In the genomic region with DNA sequence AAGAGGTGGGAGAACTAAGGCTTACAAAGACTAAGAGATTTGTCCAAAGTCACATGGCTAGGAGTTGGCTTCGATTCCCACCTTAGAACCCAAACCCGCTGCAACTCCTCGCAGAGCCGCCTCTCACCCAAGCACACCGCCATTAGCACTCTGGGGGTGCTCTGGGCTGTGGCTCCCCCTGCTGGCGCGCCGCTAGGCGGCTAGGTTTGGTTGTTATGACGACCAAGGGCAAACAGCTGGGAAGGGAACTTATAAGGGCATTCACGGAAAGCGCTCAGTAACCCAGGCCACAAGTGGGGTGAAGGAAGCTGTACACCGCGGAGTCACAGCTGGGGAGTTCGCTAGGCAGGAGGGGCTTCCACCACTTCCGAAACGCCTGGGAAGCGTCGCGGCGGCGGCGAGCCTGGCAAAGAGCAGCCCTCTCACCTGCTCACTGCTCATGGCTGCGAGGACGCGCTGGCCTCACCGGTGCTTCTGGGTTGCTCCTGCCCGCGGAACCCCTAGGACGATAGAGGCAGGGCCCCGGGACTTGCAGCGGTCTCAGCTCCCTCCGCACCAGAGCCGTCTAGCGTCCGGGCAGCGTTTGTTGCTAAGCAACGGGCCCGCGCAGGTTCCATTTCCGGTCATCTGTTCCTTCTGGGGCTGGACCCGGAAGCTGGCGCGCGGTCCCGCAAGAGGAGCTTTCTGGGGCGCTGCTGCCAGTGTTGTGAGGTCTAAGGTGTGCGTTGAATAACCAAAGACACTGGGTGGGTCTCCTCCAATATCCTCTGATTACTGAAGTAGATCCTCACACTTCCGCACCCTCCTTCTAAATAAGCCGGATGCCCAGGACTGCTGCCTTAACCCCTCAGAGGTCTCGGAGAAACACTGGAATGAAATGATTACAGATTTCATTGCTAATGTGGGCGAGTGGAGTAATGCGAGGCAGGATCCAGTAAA, we compare ENCODE assay signal across 8 cellular contexts. TPM values are rescaled to one million over a fixed set of nuclear protein-coding genes. Genes with fewer than 3 reads are reported as not detected.
DNase-seq lines count a peak whose midpoint lies in the region; ATAC-seq and TF ChIP-seq lines count a peak whose summit lies in the region.

A gene (minus strand): TSS at position 567 of the 939 bp plus-strand sequence. CDS start 126 bp downstream, at position 441.

- H3K4me3 Mint-ChIP-seq in activated B cell treated with CpG ODN at 0.5 μM for 24 hours, result peak within 1 kb of the TSS; percentile 93

- no peaks in the 10 kb centered on the region for H3K9me3 ChIP-seq in spleen

- H3K4me1 ChIP-seq in spleen, result peaks cover 6 to 27% (median 19%) of the 10 kb centered on the region in 6 donors

- POLR2A ChIA-PET in activated B cell treated with CpG ODN at 0.5 μM for 24 hours (lab: Charles Lee), result interaction anchor here (0.6 to 1.4 kb wide), 7 partner anchors 8 to 492 kb away, joined by 3 to 6 read pairs (median 3); a partner anchor contains a TSS

- H3K27me3 ChIP-seq in spleen (replicated peaks in 1 of 7), result no peaks in the 10 kb centered on the region

- peak within 1 kb of the TSS; percentile 61 for H3K27ac ChIP-seq in caudate nucleus (ENCODE audit: low read depth, low read length)
- H3K27ac ChIP-seq in spleen, result peak within 1 kb of the TSS in 7 of 8 donors; percentile 15 to 84 (median 72)

- 5 to 24% (median 6%) methylated on average over 17 to 53 of the region's 53 CpGs for WGBS in spleen, 5 donors

- H3K4me1 Mint-ChIP-seq in activated B cell treated with CpG ODN at 0.5 μM for 24 hours, result peaks cover 12% of the 10 kb centered on the region

- H3K4me3 ChIP-seq in AG09309 (ENCODE audit: control insufficient read depth, low read depth, low read length) (peak within 1 kb of the TSS; percentile 68), spleen (peak within 1 kb of the TSS; percentile 53 to 93 (median 85))

- no peak for TF ChIP-seq POLR2A in spleen (IDR thresholded peaks at IDR 0.05)

- H3K9me3 Mint-ChIP-seq in activated B cell treated with CpG ODN at 0.5 μM for 24 hours, result no peaks in the 10 kb centered on the region

- ATAC-seq in GM18909 (IDR thresholded peaks at IDR 0.05; ENCODE audit: poor library complexity, unreplicated experiment) (peak; percentile 99), HG03159 (IDR thresholded peaks at IDR 0.05; ENCODE audit: unreplicated experiment) (peak; percentile 97), activated B cell treated with CpG ODN at 0.5 μM for 24 hours (ENCODE audit: low read depth) (peak; percentile 94)

- peaks cover under 1% of the 10 kb centered on the region for H3K27me3 Mint-ChIP-seq in activated B cell treated with CpG ODN at 0.5 μM for 24 hours

- CTCF ChIA-PET in activated B cell treated with CpG ODN at 0.5 μM for 24 hours (lab: Charles Lee), result interaction anchor here (0.5 to 5.0 kb wide), 29 partner anchors 9 to 1953 kb away, joined by 3 to 44 read pairs (median 4); a partner anchor contains a TSS

- H3K27ac Mint-ChIP-seq in activated B cell treated with CpG ODN at 0.5 μM for 24 hours, result peak within 1 kb of the TSS; percentile 91

- TF ChIP-seq CTCF in AG09309 (IDR thresholded peaks at IDR 0.05; ENCODE audit: control insufficient read depth, insufficient read depth, low read depth, low read length, missing control alignments) (peak; percentile 41), activated B cell treated with CpG ODN at 0.5 μM for 24 hours (IDR thresholded peaks at IDR 0.05) (peak; percentile 47), spleen (IDR thresholded peaks at IDR 0.05 in 8 of 11, conservative IDR thresholded peaks at IDR 0.05 in 3 of 11) (peak; percentile 58 to 91 (median 81))

- DNase-seq in AG09309 (ENCODE audit: low read depth) (peak; percentile 38), NCI-H2227 treated with DMSO at 0.1 percent for 48 hours (lab: John Stamatoyannopoulos, UW) (peak; percentile 94), activated B cell treated with CpG ODN at 0.5 μM for 24 hours (peak; percentile 83), caudate nucleus (lab: John Stamatoyannopoulos, UW) (peak in 60 of 61 donors; percentile 9 to 91 (median 76)), iris pigment epithelial cell (ENCODE audit: low read depth) (peak; percentile 83), spleen (peak; percentile 97)

- H3K36me3 Mint-ChIP-seq in activated B cell treated with CpG ODN at 0.5 μM for 24 hours (ENCODE audit: low read depth), result no peaks in the 10 kb centered on the region

- no peaks in the 10 kb centered on the region for H3K36me3 ChIP-seq in spleen

- intact Hi-C loops in activated B cell treated with CpG ODN at 0.5 μM for 24 hours (cut with micrococcal nuclease) (loop anchor here (1.0 to 5.0 kb wide), 12 partner anchors 269 to 1902 kb away; a partner anchor contains a TSS), spleen (cut with DNase I; ENCODE audit: low total_unique reads) (loop anchor here (10.0 kb wide), 1 partner anchor 404 kb away; no protein-coding TSS in a partner anchor)

RNA-seq across cellular contexts. Expression of the gene that starts here (rescaled TPM):
- 0.17 and 0.29 TPM in 2 replicates for total RNA-seq in activated B cell treated with CpG ODN at 0.5 μM for 24 hours
- 1 to 10 TPM in 1 of 7 donors, under 1 TPM in 6; 0.24 to 1.9 (median 0.33) TPM for total RNA-seq in spleen
- under 1 TPM; 0.06 to 0.56 (median 0.11) TPM for polyA plus RNA-seq in spleen

Comparison
In these comparisons a context has a peak if more than half of its experiments do, and no peak if none do; other contexts are left out.
1. Peak in every context shown above with its lines: DNase-seq, ATAC-seq, H3K4me3 ChIP-seq and H3K27ac ChIP-seq.
2. Peak in DNase-seq and ATAC-seq in activated B cell treated with CpG ODN at 0.5 μM for 24 hours; RNA of the gene not detected or under 1 TPM.
3. DNase-seq: peak in every context shown above with its lines; median percentile 97 in spleen; 94 in NCI-H2227 treated with DMSO at 0.1 percent for 48 hours; 83 in activated B cell treated with CpG ODN at 0.5 μM for 24 hours; 83 in iris pigment epithelial cell; 76 in caudate nucleus; 38 in AG09309.